ENCODE assay signal across 9 cellular contexts in the genomic region with DNA sequence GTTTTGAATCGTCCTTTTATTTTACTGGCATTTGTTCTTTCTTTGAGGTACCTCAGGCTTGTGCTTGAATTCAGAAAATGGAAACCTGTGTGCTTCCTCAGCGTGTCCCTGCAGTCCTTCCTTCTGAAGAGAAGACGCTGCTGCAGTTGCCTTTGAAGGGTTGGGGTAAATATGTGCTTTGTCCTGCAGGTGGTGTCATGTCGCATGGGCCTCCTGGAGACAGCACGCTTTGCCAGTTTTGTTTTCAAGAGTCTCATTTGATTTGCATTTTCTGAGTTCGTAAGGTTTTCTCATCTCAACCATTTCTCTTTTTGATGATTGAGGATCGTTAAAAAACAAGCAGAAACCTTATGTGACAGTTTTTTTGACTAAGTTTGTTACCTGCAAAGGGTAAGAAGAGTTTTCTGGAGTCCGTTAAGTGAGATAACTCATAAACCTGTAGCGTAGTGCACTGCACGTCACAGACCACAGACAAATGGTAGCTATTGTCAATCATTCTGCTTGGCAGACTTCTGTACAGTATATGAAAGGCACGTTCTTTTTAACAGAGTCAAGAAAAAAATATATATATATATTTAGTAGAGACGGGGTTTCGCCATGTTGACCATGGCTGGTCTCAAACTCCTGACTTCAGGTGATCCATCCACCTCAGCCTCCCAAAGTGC. TPM values are rescaled to one million over a fixed set of nuclear protein-coding genes. Genes with fewer than 3 reads are reported as not detected.
DNase-seq lines count a peak whose midpoint lies in the region; ATAC-seq and TF ChIP-seq lines count a peak whose summit lies in the region.
"Had no signal": no experiment of that assay in that cellular context is flagged by ENCODE, and none has a peak within 500 bp of the region (broad histone marks: within the 10 kb centered on the region; RNA-seq: fewer than 3 reads in every experiment).

No MANE protein-coding gene starts in this region.

- H3K4me3 Mint-ChIP-seq in T-helper 17 cell (peak overlapping the region; percentile 25), memory B cell (peak overlapping the region; percentile 78)
- H3K4me3 Mint-ChIP-seq: central memory CD8-positive, alpha-beta T cell had no signal

- H3K9me3 ChIP-seq in HEK293 (ENCODE audit: control insufficient read depth, insufficient read depth, low read depth, low read length) (no peaks in the 10 kb centered on the region), T-helper 17 cell (ENCODE audit: control insufficient read depth, low read length, poor library complexity, severe bottlenecking) (no peaks in the 10 kb centered on the region)

- no peak overlapping the region for H3K27ac ChIP-seq in HEK293 (ENCODE audit: extremely low read depth, low read depth, low read length)

- H3K36me3 Mint-ChIP-seq in T-helper 17 cell (ENCODE audit: low read depth) (peaks cover 5% of the 10 kb centered on the region), memory B cell (peaks cover 8% of the 10 kb centered on the region)

- no peaks in the 10 kb centered on the region for H3K9me3 Mint-ChIP-seq in memory B cell
- H3K9me3 Mint-ChIP-seq: central memory CD8-positive, alpha-beta T cell had no signal

- H3K27me3 Mint-ChIP-seq in T-helper 17 cell (no peaks in the 10 kb centered on the region), memory B cell (no peaks in the 10 kb centered on the region)
- H3K27me3 Mint-ChIP-seq: central memory CD8-positive, alpha-beta T cell had no signal

- DNase-seq in GM12864 (ENCODE audit: low read depth), result peak; percentile 41
- DNase-seq in T-helper 17 cell, result no peak
- DNase-seq in memory B cell (ENCODE audit: low spot score in 2 of 2), result peak; percentile 53 to 77
- no peak for DNase-seq in NCI-H1092 treated with DMSO at 0.1 percent for 48 hours (lab: John Stamatoyannopoulos, UW)
- DNase-seq in stimulated activated CD4-positive, alpha-beta T cell treated with anti-CD3 and anti-CD28 coated beads, Interleukin-4, amount 100 ng/mL, for 1 hour, result no peak
- DNase-seq in amniotic stem cell (lab: John Stamatoyannopoulos, UW), result no peak

- H3K36me3 ChIP-seq in HEK293 (ENCODE audit: control insufficient read depth in 2 of 2, insufficient read depth in 1 of 2, low read length in 2 of 2), result peaks cover 18 to 24% of the 10 kb centered on the region in 2 experiments

- H3K4me1 Mint-ChIP-seq in T-helper 17 cell (no peaks in the 10 kb centered on the region), memory B cell (peaks cover 11% of the 10 kb centered on the region)
- H3K4me1 Mint-ChIP-seq: central memory CD8-positive, alpha-beta T cell had no signal

- H3K27ac Mint-ChIP-seq in T-helper 17 cell (no peak overlapping the region), memory B cell (peak overlapping the region; percentile 97)

- H3K4me3 ChIP-seq in GM12864 (ENCODE audit: low read depth, low read length) (no peak overlapping the region), HEK293 (ENCODE audit: low read depth, low read length) (no peak overlapping the region)

- POLR2A ChIA-PET in HEK293 (lab: Yijun Ruan, JAX), result no interaction called here

- TF ChIP-seq CTCF in GM12864 (IDR thresholded peaks at IDR 0.05; ENCODE audit: low read depth, low read length, missing control alignments) (peak; percentile 70), HEK293 (tag by site-specific recombination; IDR thresholded peaks at IDR 0.05) (peak; percentile 46)

- no peaks in the 10 kb centered on the region for H3K4me1 ChIP-seq in HEK293 (ENCODE audit: control insufficient read depth, insufficient read depth, low read length)

- CTCF ChIA-PET in HEK293 (lab: Yijun Ruan, JAX), result interaction anchor here (0.6 to 1.4 kb wide), 3 partner anchors 77 to 649 kb away, joined by 3 read pairs; no protein-coding TSS in a partner anchor

- ATAC-seq in T-helper 17 cell (peak; percentile 64), memory B cell (ENCODE audit: low read depth) (peak; percentile 97), GM18873 (IDR thresholded peaks at IDR 0.05; ENCODE audit: low FRiP score, unreplicated experiment) (no peak)

TF ChIP-seq in HEK293, 187 proteins besides CTCF, POLR2A, EP300 and RAD21:
- TF ChIP-seq ZNF747 (tag by site-specific recombination; IDR thresholded peaks at IDR 0.05) (no peak), ZNF654 (tag by site-specific recombination; IDR thresholded peaks at IDR 0.05; ENCODE audit: low read depth) (peak; percentile 35)

RNA-seq across cellular contexts. Expression of gene CDC123, which starts 57.0 kb away (rescaled TPM):
- 10 to 100 TPM; 35.9 to 52.8 TPM for total RNA-seq in T-helper 17 cell

RNA-seq across cellular contexts. Expression of gene NUDT5, which starts 57.3 kb away (rescaled TPM):
- 10 to 100 TPM; 27.8 to 33.5 TPM for total RNA-seq in T-helper 17 cell

Comparison
In these comparisons a context has a peak if more than half of its experiments do, and no peak if none do; other contexts are left out.
1. DNase-seq: peak in GM12864 (single experiment) and memory B cell (2 of 2); none in T-helper 17 cell (0 of 3), NCI-H1092 treated with DMSO at 0.1 percent for 48 hours (single experiment), stimulated activated CD4-positive, alpha-beta T cell treated with anti-CD3 and anti-CD28 coated beads, Interleukin-4, amount 100 ng/mL, for 1 hour (single experiment) and amniotic stem cell (single experiment).